25 cellular contexts compared by ENCODE assay signal in genomic region chr5:78589928-78590327, GRCh38.
"Had no signal": no experiment of that assay in that cellular context is flagged by ENCODE, and none has a peak within 500 bp of the region (broad histone marks: within the 10 kb centered on the region; RNA-seq: fewer than 3 reads in every experiment).

No MANE protein-coding gene starts in this region.

- DNase-seq: activated CD4-positive, alpha-beta memory T cell treated with anti-CD3 and anti-CD28 coated beads, Interleukin-2, amount 10 ng/mL, durations not matched to agents 7 days and 5 days; activated CD4-positive, alpha-beta T cell treated with anti-CD3 and anti-CD28 coated beads for 1 hour; activated CD4-positive, alpha-beta T cell treated with anti-CD3 and anti-CD28 coated beads, Interleukin-2, amount 10 ng/mL, durations not matched to agents 7 days and 5 days; activated CD8-positive, alpha-beta memory T cell treated with anti-CD3 and anti-CD28 coated beads, Interleukin-2, amount 50 U/mL, for 48 hours; activated gamma-delta T cell treated with Interleukin-2 at 50 U/mL for 16 hours; activated naive CD4-positive, alpha-beta T cell treated with anti-CD3 and anti-CD28 coated beads, Interleukin-2, amount 50 U/mL, for 16 hours; activated T-cell treated with anti-CD3 and anti-CD28 coated beads, Interleukin-2, amount 50 U/mL, for 24 hours; cerebellar nuclear complex; gastrocnemius medialis; glutamatergic neuron; islet precursor cell; left ventricle myocardium inferior; naive B cell; occipital lobe; stimulated activated CD4-positive, alpha-beta T cell treated with anti-CD3 and anti-CD28 coated beads, Interleukin-2, amount 100 ng/mL, for 48 hours; stimulated activated naive CD8-positive, alpha-beta T cell treated with anti-CD3 and anti-CD28 coated beads, Interleukin-15, Interleukin-2, amounts not matched to agents 100 U/mL and 50 U/mL, for 24 hours; T-helper 17 cell; trophoblast cell had no signal

- H3K27me3 ChIP-seq: gastrocnemius medialis, neural progenitor cell, right atrium auricular region had no signal

- H3K4me3 ChIP-seq: coronary artery, gastrocnemius medialis, left ventricle myocardium inferior, lung, neural progenitor cell, right atrium auricular region, thoracic aorta had no signal

- H3K27ac ChIP-seq: coronary artery, gastrocnemius medialis, left ventricle myocardium inferior, neural progenitor cell, parathyroid adenoma, right atrium auricular region, thoracic aorta had no signal

- H3K9me3 ChIP-seq: gastrocnemius medialis, left ventricle myocardium inferior, right atrium auricular region, thoracic aorta had no signal

- ATAC-seq: gastrocnemius medialis; stimulated activated naive CD8-positive, alpha-beta T cell treated with anti-CD3 and anti-CD28 coated beads, Interleukin-15, Interleukin-2, amounts not matched to agents 100 U/mL and 50 U/mL, for 24 hours; T-helper 17 cell; WTC11 had no signal

- H3K36me3 ChIP-seq: gastrocnemius medialis, neural progenitor cell, right atrium auricular region, thoracic aorta had no signal
